Comparison of ENCODE assay signal across 8 cellular contexts in the genomic region with DNA sequence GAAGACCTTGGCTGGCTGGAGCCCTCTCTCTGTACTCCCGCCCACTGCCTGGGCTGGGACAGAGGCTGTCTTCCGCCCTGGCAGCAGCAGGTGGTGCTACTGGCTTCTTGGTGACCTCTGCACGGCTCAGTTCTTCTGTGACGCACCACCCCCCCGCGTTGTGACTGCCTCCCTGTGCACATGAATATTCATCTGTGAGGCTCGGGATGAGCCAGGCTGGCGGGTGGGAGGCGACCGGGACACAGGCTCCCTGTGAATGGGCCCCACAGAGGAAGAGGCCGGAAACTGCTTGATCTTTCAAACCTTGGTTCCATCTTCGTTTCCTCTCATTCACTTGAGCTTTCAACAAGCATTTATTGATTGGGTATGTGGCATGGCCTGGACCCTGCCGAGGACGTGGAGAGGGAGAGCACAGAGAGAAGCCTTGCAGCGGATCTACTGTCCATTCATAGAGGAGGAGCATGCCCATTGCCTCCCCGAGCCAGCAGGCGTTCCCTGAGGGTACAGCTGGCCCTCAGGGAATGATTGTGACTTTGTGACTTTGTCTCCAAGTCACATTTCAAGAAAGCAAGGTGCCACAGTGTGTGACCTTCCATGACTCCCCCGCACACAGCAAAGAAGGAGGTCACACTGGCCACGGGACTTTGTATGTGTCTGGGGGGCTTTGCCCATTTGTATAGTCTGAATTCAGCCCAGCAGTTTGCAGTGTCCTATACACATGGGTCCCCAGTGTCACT.
DNase-seq lines count a peak whose midpoint lies in the region; ATAC-seq and TF ChIP-seq lines count a peak whose summit lies in the region.

No MANE protein-coding gene starts in this region.

- H3K36me3 ChIP-seq in HUES48 (ENCODE audit: control insufficient read depth, insufficient read depth, low read length): peaks cover 38% of the 10 kb centered on the region

- CTCF ChIA-PET in GM10248 (lab: Yijun Ruan, JAX): interaction anchor here (0.7 to 2.6 kb wide), 5 partner anchors 11 to 69 kb away, joined by 3 to 8 read pairs (median 5); a partner anchor contains a TSS

- DNase-seq in GM10248 (ENCODE audit: extremely low spot score): peak; percentile 80
- peak; percentile 70 for DNase-seq in skeletal muscle cell (ENCODE audit: low read depth)
- DNase-seq in activated CD8-positive, alpha-beta memory T cell treated with anti-CD3 and anti-CD28 coated beads, Interleukin-2, amount 50 U/mL, for 48 hours: no peak
- no peak for DNase-seq in NCI-H1105 (lab: John Stamatoyannopoulos, UW)

- TF ChIP-seq CTCF in GM10248 (IDR thresholded peaks at IDR 0.05; ENCODE audit: control extremely low read depth, extremely low read depth, low read depth, missing control alignments): peak; percentile 52

- H3K4me1 ChIP-seq in HUES48 (ENCODE audit: control insufficient read depth, insufficient read depth, low read length): peaks cover 16% of the 10 kb centered on the region

- POLR2A ChIA-PET in GM10248 (lab: Yijun Ruan, JAX): no interaction called here

- H3K9me3 ChIP-seq in HUES48 (ENCODE audit: control insufficient read depth, insufficient read depth, low read length) (no peaks in the 10 kb centered on the region), iPS-18c (ENCODE audit: control insufficient read depth, insufficient read depth, low read length) (no peaks in the 10 kb centered on the region)

- H3K27ac ChIP-seq in HUES48 (ENCODE audit: low read depth, low read length): peak overlapping the region; percentile 74
- H3K27ac ChIP-seq in angular gyrus (ENCODE audit: low read depth, low read length): peak overlapping the region; percentile 86

- no peak for ATAC-seq in GM21381 (IDR thresholded peaks at IDR 0.05; ENCODE audit: unreplicated experiment)

- H3K4me3 ChIP-seq in HUES48 (ENCODE audit: low read depth, low read length) (no peak overlapping the region), iPS-18c (ENCODE audit: insufficient read depth, low read depth, low read length) (0 out of 2 replicates have a peak overlapping the region, but pooled peaks have one; percentile 28), skeletal muscle cell (ENCODE audit: low read depth, low read length) (no peak overlapping the region)

- no peak overlapping the region for H3K9ac ChIP-seq in HUES48 (ENCODE audit: low read depth, low read length)

- H3K27me3 ChIP-seq in HUES48 (ENCODE audit: control insufficient read depth, insufficient read depth, low read length): no peaks in the 10 kb centered on the region

Comparison
In these comparisons a context has a peak if more than half of its experiments do, and no peak if none do; other contexts are left out.
1. DNase-seq: peak in GM10248 (single experiment) and skeletal muscle cell (single experiment); none in activated CD8-positive, alpha-beta memory T cell treated with anti-CD3 and anti-CD28 coated beads, Interleukin-2, amount 50 U/mL, for 48 hours (single experiment) and NCI-H1105 (single experiment).